Comparison of ENCODE assay signal across 1 cellular context in the genomic region with DNA sequence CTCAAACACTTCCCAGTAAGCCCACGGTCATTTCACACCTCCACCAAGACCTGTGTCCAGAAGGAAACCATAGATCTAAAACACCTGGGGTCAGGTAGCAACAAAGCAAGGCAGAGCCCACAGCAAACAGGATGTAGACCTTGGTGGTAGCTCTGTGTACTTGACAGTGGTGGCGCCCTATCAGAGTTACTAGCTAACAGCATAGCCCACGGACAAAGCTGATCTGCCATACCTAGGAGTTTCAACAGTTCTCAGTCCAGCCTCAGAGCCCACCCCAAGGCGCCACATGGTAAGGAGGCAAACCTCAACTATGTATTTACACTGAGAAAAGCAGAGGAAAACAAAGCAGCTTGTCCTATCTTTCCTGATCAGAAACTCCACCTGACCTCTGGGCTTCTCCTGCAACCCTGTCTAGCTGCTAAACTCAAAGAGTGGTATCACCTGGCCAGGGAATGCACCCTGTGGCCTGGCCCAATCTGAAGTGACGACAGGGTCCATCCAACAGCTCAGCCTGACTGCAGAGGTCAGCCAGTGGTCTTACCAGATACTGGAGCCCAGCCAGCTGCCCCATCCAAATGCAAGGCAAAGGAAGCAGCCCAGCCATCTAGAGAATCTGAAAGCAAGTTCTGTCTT.
TF ChIP-seq lines count a peak whose summit lies in the region.

No MANE protein-coding gene starts in this region.

TF ChIP-seq in WTC11, 78 proteins besides CTCF, POLR2A, EP300 and RAD21 (continued from another document):
- TF ChIP-seq, protein P1, sequence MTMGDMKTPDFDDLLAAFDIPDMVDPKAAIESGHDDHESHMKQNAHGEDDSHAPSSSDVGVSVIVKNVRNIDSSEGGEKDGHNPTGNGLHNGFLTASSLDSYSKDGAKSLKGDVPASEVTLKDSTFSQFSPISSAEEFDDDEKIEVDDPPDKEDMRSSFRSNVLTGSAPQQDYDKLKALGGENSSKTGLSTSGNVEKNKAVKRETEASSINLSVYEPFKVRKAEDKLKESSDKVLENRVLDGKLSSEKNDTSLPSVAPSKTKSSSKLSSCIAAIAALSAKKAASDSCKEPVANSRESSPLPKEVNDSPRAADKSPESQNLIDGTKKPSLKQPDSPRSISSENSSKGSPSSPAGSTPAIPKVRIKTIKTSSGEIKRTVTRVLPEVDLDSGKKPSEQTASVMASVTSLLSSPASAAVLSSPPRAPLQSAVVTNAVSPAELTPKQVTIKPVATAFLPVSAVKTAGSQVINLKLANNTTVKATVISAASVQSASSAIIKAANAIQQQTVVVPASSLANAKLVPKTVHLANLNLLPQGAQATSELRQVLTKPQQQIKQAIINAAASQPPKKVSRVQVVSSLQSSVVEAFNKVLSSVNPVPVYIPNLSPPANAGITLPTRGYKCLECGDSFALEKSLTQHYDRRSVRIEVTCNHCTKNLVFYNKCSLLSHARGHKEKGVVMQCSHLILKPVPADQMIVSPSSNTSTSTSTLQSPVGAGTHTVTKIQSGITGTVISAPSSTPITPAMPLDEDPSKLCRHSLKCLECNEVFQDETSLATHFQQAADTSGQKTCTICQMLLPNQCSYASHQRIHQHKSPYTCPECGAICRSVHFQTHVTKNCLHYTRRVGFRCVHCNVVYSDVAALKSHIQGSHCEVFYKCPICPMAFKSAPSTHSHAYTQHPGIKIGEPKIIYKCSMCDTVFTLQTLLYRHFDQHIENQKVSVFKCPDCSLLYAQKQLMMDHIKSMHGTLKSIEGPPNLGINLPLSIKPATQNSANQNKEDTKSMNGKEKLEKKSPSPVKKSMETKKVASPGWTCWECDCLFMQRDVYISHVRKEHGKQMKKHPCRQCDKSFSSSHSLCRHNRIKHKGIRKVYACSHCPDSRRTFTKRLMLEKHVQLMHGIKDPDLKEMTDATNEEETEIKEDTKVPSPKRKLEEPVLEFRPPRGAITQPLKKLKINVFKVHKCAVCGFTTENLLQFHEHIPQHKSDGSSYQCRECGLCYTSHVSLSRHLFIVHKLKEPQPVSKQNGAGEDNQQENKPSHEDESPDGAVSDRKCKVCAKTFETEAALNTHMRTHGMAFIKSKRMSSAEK (CRISPR knock-in tag; IDR thresholded peaks at IDR 0.05; ENCODE audit: borderline replicate concordance), result no peak
- TF ChIP-seq RORB (CRISPR knock-in tag; IDR thresholded peaks at IDR 0.05) (no peak), TCF7 (CRISPR knock-in tag; IDR thresholded peaks at IDR 0.05; ENCODE audit: low read depth) (no peak), OVOL2 (CRISPR knock-in tag; IDR thresholded peaks at IDR 0.05; ENCODE audit: borderline replicate concordance) (no peak), RELA (CRISPR knock-in tag; IDR thresholded peaks at IDR 0.05; ENCODE audit: borderline replicate concordance) (no peak), MYBL2 (CRISPR knock-in tag; IDR thresholded peaks at IDR 0.05) (no peak), CREB1 (CRISPR knock-in tag; IDR thresholded peaks at IDR 0.05) (no peak)
- TF ChIP-seq, protein P2, sequence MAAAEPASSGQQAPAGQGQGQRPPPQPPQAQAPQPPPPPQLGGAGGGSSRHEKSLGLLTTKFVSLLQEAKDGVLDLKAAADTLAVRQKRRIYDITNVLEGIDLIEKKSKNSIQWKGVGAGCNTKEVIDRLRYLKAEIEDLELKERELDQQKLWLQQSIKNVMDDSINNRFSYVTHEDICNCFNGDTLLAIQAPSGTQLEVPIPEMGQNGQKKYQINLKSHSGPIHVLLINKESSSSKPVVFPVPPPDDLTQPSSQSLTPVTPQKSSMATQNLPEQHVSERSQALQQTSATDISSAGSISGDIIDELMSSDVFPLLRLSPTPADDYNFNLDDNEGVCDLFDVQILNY (CRISPR knock-in tag; IDR thresholded peaks at IDR 0.05), result no peak
- TF ChIP-seq, protein P3, sequence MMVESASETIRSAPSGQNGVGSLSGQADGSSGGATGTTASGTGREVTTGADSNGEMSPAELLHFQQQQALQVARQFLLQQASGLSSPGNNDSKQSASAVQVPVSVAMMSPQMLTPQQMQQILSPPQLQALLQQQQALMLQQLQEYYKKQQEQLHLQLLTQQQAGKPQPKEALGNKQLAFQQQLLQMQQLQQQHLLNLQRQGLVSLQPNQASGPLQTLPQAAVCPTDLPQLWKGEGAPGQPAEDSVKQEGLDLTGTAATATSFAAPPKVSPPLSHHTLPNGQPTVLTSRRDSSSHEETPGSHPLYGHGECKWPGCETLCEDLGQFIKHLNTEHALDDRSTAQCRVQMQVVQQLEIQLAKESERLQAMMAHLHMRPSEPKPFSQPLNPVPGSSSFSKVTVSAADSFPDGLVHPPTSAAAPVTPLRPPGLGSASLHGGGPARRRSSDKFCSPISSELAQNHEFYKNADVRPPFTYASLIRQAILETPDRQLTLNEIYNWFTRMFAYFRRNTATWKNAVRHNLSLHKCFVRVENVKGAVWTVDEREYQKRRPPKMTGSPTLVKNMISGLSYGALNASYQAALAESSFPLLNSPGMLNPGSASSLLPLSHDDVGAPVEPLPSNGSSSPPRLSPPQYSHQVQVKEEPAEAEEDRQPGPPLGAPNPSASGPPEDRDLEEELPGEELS (CRISPR knock-in tag; IDR thresholded peaks at IDR 0.05), result no peak
- TF ChIP-seq, protein P4, sequence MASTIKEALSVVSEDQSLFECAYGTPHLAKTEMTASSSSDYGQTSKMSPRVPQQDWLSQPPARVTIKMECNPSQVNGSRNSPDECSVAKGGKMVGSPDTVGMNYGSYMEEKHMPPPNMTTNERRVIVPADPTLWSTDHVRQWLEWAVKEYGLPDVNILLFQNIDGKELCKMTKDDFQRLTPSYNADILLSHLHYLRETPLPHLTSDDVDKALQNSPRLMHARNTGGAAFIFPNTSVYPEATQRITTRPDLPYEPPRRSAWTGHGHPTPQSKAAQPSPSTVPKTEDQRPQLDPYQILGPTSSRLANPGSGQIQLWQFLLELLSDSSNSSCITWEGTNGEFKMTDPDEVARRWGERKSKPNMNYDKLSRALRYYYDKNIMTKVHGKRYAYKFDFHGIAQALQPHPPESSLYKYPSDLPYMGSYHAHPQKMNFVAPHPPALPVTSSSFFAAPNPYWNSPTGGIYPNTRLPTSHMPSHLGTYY (CRISPR knock-in tag; IDR thresholded peaks at IDR 0.05), result no peak
- TF ChIP-seq, protein P5, sequence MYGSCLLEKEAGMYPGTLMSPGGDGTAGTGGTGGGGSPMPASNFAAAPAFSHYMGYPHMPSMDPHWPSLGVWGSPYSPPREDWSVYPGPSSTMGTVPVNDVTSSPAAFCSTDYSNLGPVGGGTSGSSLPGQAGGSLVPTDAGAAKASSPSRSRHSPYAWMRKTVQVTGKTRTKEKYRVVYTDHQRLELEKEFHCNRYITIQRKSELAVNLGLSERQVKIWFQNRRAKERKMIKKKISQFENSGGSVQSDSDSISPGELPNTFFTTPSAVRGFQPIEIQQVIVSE (CRISPR knock-in tag; IDR thresholded peaks at IDR 0.05; ENCODE audit: borderline replicate concordance), result no peak
